19 cellular contexts compared by ENCODE assay signal in the genomic region with DNA sequence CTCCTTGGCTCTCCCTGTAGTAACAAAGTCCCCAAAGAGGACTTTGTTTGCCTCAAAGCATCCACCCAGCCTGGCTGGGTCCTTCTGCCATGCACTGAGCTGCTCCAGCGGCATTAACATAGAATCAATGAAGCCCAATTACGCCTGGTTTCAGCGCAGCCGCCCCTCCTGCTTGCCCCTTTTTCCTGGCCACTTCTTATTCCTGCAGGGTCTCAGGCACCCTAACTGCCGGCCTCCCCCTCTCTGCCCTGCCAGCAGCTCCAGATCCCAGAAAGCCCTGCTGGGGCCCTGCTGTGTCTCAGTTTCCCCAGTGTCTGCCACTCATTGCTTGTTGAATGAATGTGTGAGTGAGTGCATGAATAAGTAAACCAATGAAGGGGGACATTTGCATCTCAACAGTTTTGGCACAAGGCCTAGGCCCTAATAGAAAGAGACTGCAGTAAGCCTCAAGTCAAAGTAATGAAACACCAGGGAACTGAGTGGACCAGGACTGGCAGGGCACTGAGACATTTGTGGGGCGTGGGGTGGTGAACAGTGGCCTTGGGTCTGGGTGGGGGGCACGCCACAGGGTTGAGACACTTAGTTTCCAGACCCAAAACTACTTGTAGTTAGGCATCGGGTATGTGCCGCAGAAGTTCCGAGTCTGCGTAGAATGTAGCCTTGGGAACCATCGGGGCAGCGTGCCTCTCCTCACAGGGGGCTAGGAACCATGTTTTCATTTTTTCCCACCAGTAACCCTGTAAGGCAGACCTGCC.
DNase-seq lines count a peak whose midpoint lies in the region; ATAC-seq and TF ChIP-seq lines count a peak whose summit lies in the region.
"Had no signal": no experiment of that assay in that cellular context is flagged by ENCODE, and none has a peak within 500 bp of the region (broad histone marks: within the 10 kb centered on the region; RNA-seq: fewer than 3 reads in every experiment).

No MANE protein-coding gene starts in this region.

- TF ChIP-seq POLR2A in vagina (IDR thresholded peaks at IDR 0.05), result no peak

- H3K27ac ChIP-seq in cardiac muscle cell (peak overlapping the region; percentile 40), heart right ventricle (no peak overlapping the region), vagina (peak overlapping the region; percentile 54)
- H3K27ac ChIP-seq: foreskin keratinocyte had no signal

- H3K4me1 Mint-ChIP-seq in dendritic cell treated with granulocyte-macrophage colony-stimulating factor and Interleukin-4, amounts not matched to agents 40 ng/mL and 50 ng/mL, for 4 days (ENCODE audit: low read depth), result peaks cover 31% of the 10 kb centered on the region
- peaks cover 27% of the 10 kb centered on the region for H3K4me1 Mint-ChIP-seq in osteocyte (ENCODE audit: unreplicated experiment)

- H3K36me3 ChIP-seq in cardiac muscle cell (no peaks in the 10 kb centered on the region), heart right ventricle (no peaks in the 10 kb centered on the region), vagina (no peaks in the 10 kb centered on the region)

- DNase-seq in cardiac muscle cell (ENCODE audit: low read depth in 1 of 2, low spot score in 1 of 2) (no peak), heart right ventricle (no peak), osteocyte (ENCODE audit: extremely low spot score, unreplicated experiment) (no peak), vagina (ENCODE audit: extremely low spot score in 2 of 2) (no peak), middle frontal gyrus (ENCODE audit: extremely low spot score, low spot score) (no peak), COLO829 (ENCODE audit: low spot score) (no peak)
- DNase-seq: activated CD4-positive, alpha-beta T cell treated with anti-CD3 and anti-CD28 coated beads, Interleukin-2, amount 50 U/mL, for 4 hours; activated naive CD4-positive, alpha-beta T cell; EL; foreskin keratinocyte; HCEC 1CT; NCI-H1105 treated with DMSO at 0.1 percent for 48 hours; NCI-H510A; stimulated activated CD4-positive, alpha-beta T cell treated with anti-CD3 and anti-CD28 coated beads, Interleukin-1b, Interleukin-23, amount 100 ng/mL, for 48 hours had no signal

- intact Hi-C loops in heart right ventricle (cut with DNase I) (loop anchor here in 2 of 10 donors (5.0 to 10.0 kb wide), 2 partner anchors 48 to 155 kb away; no protein-coding TSS in a partner anchor), vagina (cut with DNase I) (loop anchor here (10.0 kb wide), 1 partner anchor 595 kb away; a partner anchor contains a TSS)
- intact Hi-C loops in dendritic cell treated with granulocyte-macrophage colony-stimulating factor and Interleukin-4, amounts not matched to agents 40 ng/mL and 50 ng/mL, for 4 days (cut with micrococcal nuclease), result no loop called here

- H3K4me1 ChIP-seq in cardiac muscle cell (ENCODE audit: low read depth) (peaks cover 23% of the 10 kb centered on the region), heart right ventricle (peaks cover 10 to 44% (median 28%) of the 10 kb centered on the region in 9 donors), vagina (peaks cover 68% of the 10 kb centered on the region)
- H3K4me1 ChIP-seq: A549 had no signal

- peaks cover 8% of the 10 kb centered on the region for H3K27me3 Mint-ChIP-seq in dendritic cell treated with granulocyte-macrophage colony-stimulating factor and Interleukin-4, amounts not matched to agents 40 ng/mL and 50 ng/mL, for 4 days
- no peaks in the 10 kb centered on the region for H3K27me3 Mint-ChIP-seq in osteocyte (ENCODE audit: unreplicated experiment)
- H3K27me3 Mint-ChIP-seq: stimulated activated naive CD8-positive, alpha-beta T cell treated with anti-CD3 and anti-CD28 coated beads, Interleukin-15, Interleukin-2, amounts not matched to agents 100 ng/mL and 50 ng/mL, for 24 hours had no signal

- no peaks in the 10 kb centered on the region for H3K27me3 ChIP-seq in cardiac muscle cell
- H3K27me3 ChIP-seq in heart right ventricle, result no peaks in the 10 kb centered on the region
- no peaks in the 10 kb centered on the region for H3K27me3 ChIP-seq in vagina
- H3K27me3 ChIP-seq: dorsolateral prefrontal cortex, foreskin keratinocyte had no signal

- ATAC-seq in heart right ventricle (no peak), HG03460 (IDR thresholded peaks at IDR 0.05; ENCODE audit: unreplicated experiment) (no peak)
- ATAC-seq: foreskin keratinocyte had no signal

- 97 to 98% methylated on average over 13 of the region's 13 CpGs for WGBS in heart right ventricle, 2 donors

- H3K4me3 ChIP-seq in cardiac muscle cell (no peak overlapping the region), heart right ventricle (no peak overlapping the region), vagina (no peak overlapping the region)
- H3K4me3 ChIP-seq: A549, dorsolateral prefrontal cortex had no signal

- H3K27ac Mint-ChIP-seq in dendritic cell treated with granulocyte-macrophage colony-stimulating factor and Interleukin-4, amounts not matched to agents 40 ng/mL and 50 ng/mL, for 4 days, result peak overlapping the region; percentile 76
- H3K27ac Mint-ChIP-seq in osteocyte (ENCODE audit: unreplicated experiment), result peak overlapping the region; percentile 67
- H3K27ac Mint-ChIP-seq: stimulated activated naive CD8-positive, alpha-beta T cell treated with anti-CD3 and anti-CD28 coated beads, Interleukin-15, Interleukin-2, amounts not matched to agents 100 ng/mL and 50 ng/mL, for 24 hours had no signal

- H3K9me3 Mint-ChIP-seq in dendritic cell treated with granulocyte-macrophage colony-stimulating factor and Interleukin-4, amounts not matched to agents 40 ng/mL and 50 ng/mL, for 4 days, result no peaks in the 10 kb centered on the region
- no peaks in the 10 kb centered on the region for H3K9me3 Mint-ChIP-seq in osteocyte (ENCODE audit: unreplicated experiment)
- H3K9me3 Mint-ChIP-seq: stimulated activated naive CD8-positive, alpha-beta T cell treated with anti-CD3 and anti-CD28 coated beads, Interleukin-15, Interleukin-2, amounts not matched to agents 100 ng/mL and 50 ng/mL, for 24 hours had no signal

- H3K4me3 Mint-ChIP-seq in dendritic cell treated with granulocyte-macrophage colony-stimulating factor and Interleukin-4, amounts not matched to agents 40 ng/mL and 50 ng/mL, for 4 days, result no peak overlapping the region
- no peak overlapping the region for H3K4me3 Mint-ChIP-seq in osteocyte (ENCODE audit: unreplicated experiment)
- H3K4me3 Mint-ChIP-seq: stimulated activated naive CD8-positive, alpha-beta T cell treated with anti-CD3 and anti-CD28 coated beads, Interleukin-15, Interleukin-2, amounts not matched to agents 100 ng/mL and 50 ng/mL, for 24 hours had no signal

- H3K36me3 Mint-ChIP-seq in dendritic cell treated with granulocyte-macrophage colony-stimulating factor and Interleukin-4, amounts not matched to agents 40 ng/mL and 50 ng/mL, for 4 days (ENCODE audit: low read depth), result no peaks in the 10 kb centered on the region
- H3K36me3 Mint-ChIP-seq in osteocyte (ENCODE audit: unreplicated experiment), result no peaks in the 10 kb centered on the region

- no peak for TF ChIP-seq CTCF in cardiac muscle cell (IDR thresholded peaks at IDR 0.05; ENCODE audit: low read depth, low read length)
- no peak for TF ChIP-seq CTCF in heart right ventricle (IDR thresholded peaks at IDR 0.05)
- no peak for TF ChIP-seq CTCF in osteocyte (IDR thresholded peaks at IDR 0.05)
- no peak for TF ChIP-seq CTCF in vagina (IDR thresholded peaks at IDR 0.05)

- no peaks in the 10 kb centered on the region for H3K9me3 ChIP-seq in cardiac muscle cell (ENCODE audit: low read depth)
- H3K9me3 ChIP-seq in heart right ventricle, result no peaks in the 10 kb centered on the region
- no peaks in the 10 kb centered on the region for H3K9me3 ChIP-seq in vagina
- H3K9me3 ChIP-seq: A549 had no signal

Comparison
In these comparisons a context has a peak if more than half of its experiments do, and no peak if none do; other contexts are left out.
1. H3K27ac ChIP-seq: peak in cardiac muscle cell (single experiment) and vagina (single experiment); none in heart right ventricle (0 of 10).